In genomic region chr5:63170496-63170895, GRCh38 we compare ENCODE assay signal across 2 cellular contexts.
TF ChIP-seq lines count a peak whose summit lies in the region.

No MANE protein-coding gene starts in this region.

TF ChIP-seq in GM23338, 12 proteins besides CTCF, POLR2A, EP300 and RAD21 (continued from another document):
- TF ChIP-seq EZH2 (IDR thresholded peaks at IDR 0.05; ENCODE audit: low read depth, unreplicated experiment): no peak
- no peak for TF ChIP-seq ZNF114 (CRISPR knock-in tag; IDR thresholded peaks at IDR 0.05)
TF ChIP-seq in GM23338: peak in this region for 0.

TF ChIP-seq in H1, 55 proteins besides CTCF, POLR2A, EP300 and RAD21 (continued from another document):
- no peak for TF ChIP-seq TAF7 (optimal IDR thresholded peaks at IDR 0.05; ENCODE audit: borderline replicate concordance, low read depth, low read length)
